Comparison of ENCODE assay signal across 1 cellular context in the genomic region with DNA sequence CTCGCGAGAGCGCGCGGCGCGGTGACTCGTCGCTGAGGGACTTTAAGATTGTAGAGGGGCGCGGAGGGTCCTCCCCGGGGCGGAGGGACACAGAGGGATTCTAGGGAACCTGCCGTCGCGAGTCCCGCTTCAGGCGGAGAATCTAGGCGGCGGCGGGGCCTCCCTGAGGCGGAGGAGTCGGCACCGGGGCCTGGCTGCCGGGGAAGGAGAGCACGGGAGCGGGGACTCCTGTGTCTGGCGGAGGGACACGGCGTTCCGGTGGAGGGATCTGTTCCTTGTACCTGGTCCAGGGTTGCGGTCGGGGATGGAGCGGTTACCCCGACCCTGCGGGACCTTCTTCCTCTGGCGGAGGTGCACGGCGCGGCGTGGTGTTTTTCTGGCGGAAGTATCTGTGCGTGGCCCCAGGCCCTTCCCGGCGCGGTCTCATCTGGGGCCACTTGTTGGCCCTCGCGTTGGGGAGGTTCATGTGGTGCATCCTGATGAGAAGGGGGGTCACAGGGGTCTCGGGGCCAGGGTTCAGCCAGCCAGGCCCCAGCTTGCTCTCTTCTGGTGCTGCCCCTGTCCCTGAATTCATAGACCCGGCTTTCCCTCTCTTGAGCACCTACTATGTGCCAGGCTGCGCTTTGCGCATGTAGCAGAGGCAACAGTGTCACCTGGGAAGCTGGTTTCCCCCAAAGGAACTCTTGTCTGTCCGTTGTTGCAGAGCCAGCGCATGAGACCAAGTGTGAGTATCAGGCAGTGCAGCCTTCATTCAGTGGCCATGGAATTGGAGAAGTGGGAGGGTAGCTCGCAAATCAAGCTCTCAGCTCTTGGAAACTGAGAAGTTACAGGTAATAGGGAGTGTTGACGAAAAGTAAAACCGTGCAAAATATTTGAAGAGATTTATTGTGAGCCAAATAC.
TF ChIP-seq lines count a peak whose summit lies in the region.

No MANE protein-coding gene starts in this region.

TF ChIP-seq in HepG2, 621 proteins besides CTCF, POLR2A, EP300 and RAD21 (continued from another document and continues in another):
- no peak; the same call in 1 of the 2 replicates for TF ChIP-seq ZNF83 (CRISPR knock-in tag; IDR thresholded peaks at IDR 0.05; ENCODE audit: borderline replicate concordance)
- TF ChIP-seq ZBTB7B (CRISPR knock-in tag; IDR thresholded peaks at IDR 0.05), result peak; percentile 97
- TF ChIP-seq TCF12 (IDR thresholded peaks at IDR 0.05), result no peak
- peak; percentile 6; the same call in 1 of the 2 replicates for TF ChIP-seq TCF12 (CRISPR knock-in tag; IDR thresholded peaks at IDR 0.05)
- TF ChIP-seq, protein P1, sequence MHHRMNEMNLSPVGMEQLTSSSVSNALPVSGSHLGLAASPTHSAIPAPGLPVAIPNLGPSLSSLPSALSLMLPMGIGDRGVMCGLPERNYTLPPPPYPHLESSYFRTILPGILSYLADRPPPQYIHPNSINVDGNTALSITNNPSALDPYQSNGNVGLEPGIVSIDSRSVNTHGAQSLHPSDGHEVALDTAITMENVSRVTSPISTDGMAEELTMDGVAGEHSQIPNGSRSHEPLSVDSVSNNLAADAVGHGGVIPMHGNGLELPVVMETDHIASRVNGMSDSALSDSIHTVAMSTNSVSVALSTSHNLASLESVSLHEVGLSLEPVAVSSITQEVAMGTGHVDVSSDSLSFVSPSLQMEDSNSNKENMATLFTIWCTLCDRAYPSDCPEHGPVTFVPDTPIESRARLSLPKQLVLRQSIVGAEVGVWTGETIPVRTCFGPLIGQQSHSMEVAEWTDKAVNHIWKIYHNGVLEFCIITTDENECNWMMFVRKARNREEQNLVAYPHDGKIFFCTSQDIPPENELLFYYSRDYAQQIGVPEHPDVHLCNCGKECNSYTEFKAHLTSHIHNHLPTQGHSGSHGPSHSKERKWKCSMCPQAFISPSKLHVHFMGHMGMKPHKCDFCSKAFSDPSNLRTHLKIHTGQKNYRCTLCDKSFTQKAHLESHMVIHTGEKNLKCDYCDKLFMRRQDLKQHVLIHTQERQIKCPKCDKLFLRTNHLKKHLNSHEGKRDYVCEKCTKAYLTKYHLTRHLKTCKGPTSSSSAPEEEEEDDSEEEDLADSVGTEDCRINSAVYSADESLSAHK (CRISPR knock-in tag; IDR thresholded peaks at IDR 0.05; ENCODE audit: borderline replicate concordance), result no peak; the same call in 1 of the 2 replicates
- no peak for TF ChIP-seq EZH2 (conservative IDR thresholded peaks at IDR 0.05; ENCODE audit: low read depth, low read length)
- TF ChIP-seq, protein P2, sequence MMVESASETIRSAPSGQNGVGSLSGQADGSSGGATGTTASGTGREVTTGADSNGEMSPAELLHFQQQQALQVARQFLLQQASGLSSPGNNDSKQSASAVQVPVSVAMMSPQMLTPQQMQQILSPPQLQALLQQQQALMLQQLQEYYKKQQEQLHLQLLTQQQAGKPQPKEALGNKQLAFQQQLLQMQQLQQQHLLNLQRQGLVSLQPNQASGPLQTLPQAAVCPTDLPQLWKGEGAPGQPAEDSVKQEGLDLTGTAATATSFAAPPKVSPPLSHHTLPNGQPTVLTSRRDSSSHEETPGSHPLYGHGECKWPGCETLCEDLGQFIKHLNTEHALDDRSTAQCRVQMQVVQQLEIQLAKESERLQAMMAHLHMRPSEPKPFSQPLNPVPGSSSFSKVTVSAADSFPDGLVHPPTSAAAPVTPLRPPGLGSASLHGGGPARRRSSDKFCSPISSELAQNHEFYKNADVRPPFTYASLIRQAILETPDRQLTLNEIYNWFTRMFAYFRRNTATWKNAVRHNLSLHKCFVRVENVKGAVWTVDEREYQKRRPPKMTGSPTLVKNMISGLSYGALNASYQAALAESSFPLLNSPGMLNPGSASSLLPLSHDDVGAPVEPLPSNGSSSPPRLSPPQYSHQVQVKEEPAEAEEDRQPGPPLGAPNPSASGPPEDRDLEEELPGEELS (CRISPR knock-in tag; IDR thresholded peaks at IDR 0.05), result peak; percentile 90
- TF ChIP-seq, protein P3, sequence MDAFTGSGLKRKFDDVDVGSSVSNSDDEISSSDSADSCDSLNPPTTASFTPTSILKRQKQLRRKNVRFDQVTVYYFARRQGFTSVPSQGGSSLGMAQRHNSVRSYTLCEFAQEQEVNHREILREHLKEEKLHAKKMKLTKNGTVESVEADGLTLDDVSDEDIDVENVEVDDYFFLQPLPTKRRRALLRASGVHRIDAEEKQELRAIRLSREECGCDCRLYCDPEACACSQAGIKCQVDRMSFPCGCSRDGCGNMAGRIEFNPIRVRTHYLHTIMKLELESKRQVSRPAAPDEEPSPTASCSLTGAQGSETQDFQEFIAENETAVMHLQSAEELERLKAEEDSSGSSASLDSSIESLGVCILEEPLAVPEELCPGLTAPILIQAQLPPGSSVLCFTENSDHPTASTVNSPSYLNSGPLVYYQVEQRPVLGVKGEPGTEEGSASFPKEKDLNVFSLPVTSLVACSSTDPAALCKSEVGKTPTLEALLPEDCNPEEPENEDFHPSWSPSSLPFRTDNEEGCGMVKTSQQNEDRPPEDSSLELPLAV (CRISPR knock-in tag; conservative IDR thresholded peaks at IDR 0.05; ENCODE audit: low read depth), result peak; percentile 91; the same call in 1 of the 2 replicates
- peak; percentile 82 for TF ChIP-seq ZBTB7A (CRISPR knock-in tag; IDR thresholded peaks at IDR 0.05)
- peak; percentile 80; the same call in 1 of the 2 replicates for TF ChIP-seq RFXAP (CRISPR knock-in tag; IDR thresholded peaks at IDR 0.05; ENCODE audit: borderline replicate concordance)
- TF ChIP-seq ZFP41 (CRISPR knock-in tag; IDR thresholded peaks at IDR 0.05; ENCODE audit: borderline replicate concordance), result peak; percentile 91; the same call in 1 of the 2 replicates
- no peak; the same call in 1 of the 2 replicates for TF ChIP-seq ZSCAN22 (CRISPR knock-in tag; IDR thresholded peaks at IDR 0.05)
- TF ChIP-seq, protein P4, sequence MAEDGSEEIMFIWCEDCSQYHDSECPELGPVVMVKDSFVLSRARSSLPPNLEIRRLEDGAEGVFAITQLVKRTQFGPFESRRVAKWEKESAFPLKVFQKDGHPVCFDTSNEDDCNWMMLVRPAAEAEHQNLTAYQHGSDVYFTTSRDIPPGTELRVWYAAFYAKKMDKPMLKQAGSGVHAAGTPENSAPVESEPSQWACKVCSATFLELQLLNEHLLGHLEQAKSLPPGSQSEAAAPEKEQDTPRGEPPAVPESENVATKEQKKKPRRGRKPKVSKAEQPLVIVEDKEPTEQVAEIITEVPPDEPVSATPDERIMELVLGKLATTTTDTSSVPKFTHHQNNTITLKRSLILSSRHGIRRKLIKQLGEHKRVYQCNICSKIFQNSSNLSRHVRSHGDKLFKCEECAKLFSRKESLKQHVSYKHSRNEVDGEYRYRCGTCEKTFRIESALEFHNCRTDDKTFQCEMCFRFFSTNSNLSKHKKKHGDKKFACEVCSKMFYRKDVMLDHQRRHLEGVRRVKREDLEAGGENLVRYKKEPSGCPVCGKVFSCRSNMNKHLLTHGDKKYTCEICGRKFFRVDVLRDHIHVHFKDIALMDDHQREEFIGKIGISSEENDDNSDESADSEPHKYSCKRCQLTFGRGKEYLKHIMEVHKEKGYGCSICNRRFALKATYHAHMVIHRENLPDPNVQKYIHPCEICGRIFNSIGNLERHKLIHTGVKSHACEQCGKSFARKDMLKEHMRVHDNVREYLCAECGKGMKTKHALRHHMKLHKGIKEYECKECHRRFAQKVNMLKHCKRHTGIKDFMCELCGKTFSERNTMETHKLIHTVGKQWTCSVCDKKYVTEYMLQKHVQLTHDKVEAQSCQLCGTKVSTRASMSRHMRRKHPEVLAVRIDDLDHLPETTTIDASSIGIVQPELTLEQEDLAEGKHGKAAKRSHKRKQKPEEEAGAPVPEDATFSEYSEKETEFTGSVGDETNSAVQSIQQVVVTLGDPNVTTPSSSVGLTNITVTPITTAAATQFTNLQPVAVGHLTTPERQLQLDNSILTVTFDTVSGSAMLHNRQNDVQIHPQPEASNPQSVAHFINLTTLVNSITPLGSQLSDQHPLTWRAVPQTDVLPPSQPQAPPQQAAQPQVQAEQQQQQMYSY (CRISPR knock-in tag; IDR thresholded peaks at IDR 0.05), result peak; percentile 69; the same call in 1 of the 2 replicates
- TF ChIP-seq, protein P5, sequence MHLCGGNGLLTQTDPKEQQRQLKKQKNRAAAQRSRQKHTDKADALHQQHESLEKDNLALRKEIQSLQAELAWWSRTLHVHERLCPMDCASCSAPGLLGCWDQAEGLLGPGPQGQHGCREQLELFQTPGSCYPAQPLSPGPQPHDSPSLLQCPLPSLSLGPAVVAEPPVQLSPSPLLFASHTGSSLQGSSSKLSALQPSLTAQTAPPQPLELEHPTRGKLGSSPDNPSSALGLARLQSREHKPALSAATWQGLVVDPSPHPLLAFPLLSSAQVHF (CRISPR knock-in tag; IDR thresholded peaks at IDR 0.05), result peak; percentile 93
- 0 out of 2 replicates have a peak, but pooled peaks have one; percentile 16 for TF ChIP-seq AHR (CRISPR knock-in tag; IDR thresholded peaks at IDR 0.05)
- TF ChIP-seq RORA (CRISPR knock-in tag; IDR thresholded peaks at IDR 0.05), result no peak; the same call in 1 of the 2 replicates
- TF ChIP-seq MXI1 (IDR thresholded peaks at IDR 0.05; ENCODE audit: borderline replicate concordance, low read depth, low read length), result peak; percentile 70; the same call in 1 of the 3 replicates
- TF ChIP-seq, protein P6, sequence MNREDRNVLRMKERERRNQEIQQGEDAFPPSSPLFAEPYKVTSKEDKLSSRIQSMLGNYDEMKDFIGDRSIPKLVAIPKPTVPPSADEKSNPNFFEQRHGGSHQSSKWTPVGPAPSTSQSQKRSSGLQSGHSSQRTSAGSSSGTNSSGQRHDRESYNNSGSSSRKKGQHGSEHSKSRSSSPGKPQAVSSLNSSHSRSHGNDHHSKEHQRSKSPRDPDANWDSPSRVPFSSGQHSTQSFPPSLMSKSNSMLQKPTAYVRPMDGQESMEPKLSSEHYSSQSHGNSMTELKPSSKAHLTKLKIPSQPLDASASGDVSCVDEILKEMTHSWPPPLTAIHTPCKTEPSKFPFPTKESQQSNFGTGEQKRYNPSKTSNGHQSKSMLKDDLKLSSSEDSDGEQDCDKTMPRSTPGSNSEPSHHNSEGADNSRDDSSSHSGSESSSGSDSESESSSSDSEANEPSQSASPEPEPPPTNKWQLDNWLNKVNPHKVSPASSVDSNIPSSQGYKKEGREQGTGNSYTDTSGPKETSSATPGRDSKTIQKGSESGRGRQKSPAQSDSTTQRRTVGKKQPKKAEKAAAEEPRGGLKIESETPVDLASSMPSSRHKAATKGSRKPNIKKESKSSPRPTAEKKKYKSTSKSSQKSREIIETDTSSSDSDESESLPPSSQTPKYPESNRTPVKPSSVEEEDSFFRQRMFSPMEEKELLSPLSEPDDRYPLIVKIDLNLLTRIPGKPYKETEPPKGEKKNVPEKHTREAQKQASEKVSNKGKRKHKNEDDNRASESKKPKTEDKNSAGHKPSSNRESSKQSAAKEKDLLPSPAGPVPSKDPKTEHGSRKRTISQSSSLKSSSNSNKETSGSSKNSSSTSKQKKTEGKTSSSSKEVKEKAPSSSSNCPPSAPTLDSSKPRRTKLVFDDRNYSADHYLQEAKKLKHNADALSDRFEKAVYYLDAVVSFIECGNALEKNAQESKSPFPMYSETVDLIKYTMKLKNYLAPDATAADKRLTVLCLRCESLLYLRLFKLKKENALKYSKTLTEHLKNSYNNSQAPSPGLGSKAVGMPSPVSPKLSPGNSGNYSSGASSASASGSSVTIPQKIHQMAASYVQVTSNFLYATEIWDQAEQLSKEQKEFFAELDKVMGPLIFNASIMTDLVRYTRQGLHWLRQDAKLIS (CRISPR knock-in tag; IDR thresholded peaks at IDR 0.05), result no peak
- TF ChIP-seq ONECUT2 (CRISPR knock-in tag; IDR thresholded peaks at IDR 0.05), result no peak
- peak; percentile 96 for TF ChIP-seq YEATS2 (CRISPR knock-in tag; IDR thresholded peaks at IDR 0.05; ENCODE audit: borderline replicate concordance)
- TF ChIP-seq NR2F2 (IDR thresholded peaks at IDR 0.05; ENCODE audit: borderline replicate concordance, low read depth), result peak; percentile 69; the same call in 1 of the 2 replicates
- TF ChIP-seq NFRKB (IDR thresholded peaks at IDR 0.05), result no peak
- TF ChIP-seq ZNF678 (CRISPR knock-in tag; IDR thresholded peaks at IDR 0.05), result peak; percentile 89; the same call in 1 of the 2 replicates
- TF ChIP-seq, protein P7, sequence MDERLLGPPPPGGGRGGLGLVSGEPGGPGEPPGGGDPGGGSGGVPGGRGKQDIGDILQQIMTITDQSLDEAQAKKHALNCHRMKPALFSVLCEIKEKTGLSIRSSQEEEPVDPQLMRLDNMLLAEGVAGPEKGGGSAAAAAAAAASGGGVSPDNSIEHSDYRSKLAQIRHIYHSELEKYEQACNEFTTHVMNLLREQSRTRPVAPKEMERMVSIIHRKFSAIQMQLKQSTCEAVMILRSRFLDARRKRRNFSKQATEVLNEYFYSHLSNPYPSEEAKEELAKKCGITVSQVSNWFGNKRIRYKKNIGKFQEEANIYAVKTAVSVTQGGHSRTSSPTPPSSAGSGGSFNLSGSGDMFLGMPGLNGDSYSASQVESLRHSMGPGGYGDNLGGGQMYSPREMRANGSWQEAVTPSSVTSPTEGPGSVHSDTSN (CRISPR knock-in tag; IDR thresholded peaks at IDR 0.05), result peak; percentile 24; the same call in 1 of the 2 replicates
- TF ChIP-seq, protein P8, sequence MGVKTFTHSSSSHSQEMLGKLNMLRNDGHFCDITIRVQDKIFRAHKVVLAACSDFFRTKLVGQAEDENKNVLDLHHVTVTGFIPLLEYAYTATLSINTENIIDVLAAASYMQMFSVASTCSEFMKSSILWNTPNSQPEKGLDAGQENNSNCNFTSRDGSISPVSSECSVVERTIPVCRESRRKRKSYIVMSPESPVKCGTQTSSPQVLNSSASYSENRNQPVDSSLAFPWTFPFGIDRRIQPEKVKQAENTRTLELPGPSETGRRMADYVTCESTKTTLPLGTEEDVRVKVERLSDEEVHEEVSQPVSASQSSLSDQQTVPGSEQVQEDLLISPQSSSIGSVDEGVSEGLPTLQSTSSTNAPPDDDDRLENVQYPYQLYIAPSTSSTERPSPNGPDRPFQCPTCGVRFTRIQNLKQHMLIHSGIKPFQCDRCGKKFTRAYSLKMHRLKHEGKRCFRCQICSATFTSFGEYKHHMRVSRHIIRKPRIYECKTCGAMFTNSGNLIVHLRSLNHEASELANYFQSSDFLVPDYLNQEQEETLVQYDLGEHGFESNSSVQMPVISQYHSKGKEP (CRISPR knock-in tag; IDR thresholded peaks at IDR 0.05), result peak; percentile 63; the same call in 1 of the 2 replicates
- TF ChIP-seq HNRNPUL1 (IDR thresholded peaks at IDR 0.05; ENCODE audit: low read depth, low read length), result no peak
- peak; percentile 48 for TF ChIP-seq RBAK (CRISPR knock-in tag; IDR thresholded peaks at IDR 0.05)
- TF ChIP-seq RFXANK (CRISPR knock-in tag; IDR thresholded peaks at IDR 0.05), result no peak
- peak; percentile 96 for TF ChIP-seq MLLT10 (CRISPR knock-in tag; IDR thresholded peaks at IDR 0.05)
- TF ChIP-seq, protein P9, sequence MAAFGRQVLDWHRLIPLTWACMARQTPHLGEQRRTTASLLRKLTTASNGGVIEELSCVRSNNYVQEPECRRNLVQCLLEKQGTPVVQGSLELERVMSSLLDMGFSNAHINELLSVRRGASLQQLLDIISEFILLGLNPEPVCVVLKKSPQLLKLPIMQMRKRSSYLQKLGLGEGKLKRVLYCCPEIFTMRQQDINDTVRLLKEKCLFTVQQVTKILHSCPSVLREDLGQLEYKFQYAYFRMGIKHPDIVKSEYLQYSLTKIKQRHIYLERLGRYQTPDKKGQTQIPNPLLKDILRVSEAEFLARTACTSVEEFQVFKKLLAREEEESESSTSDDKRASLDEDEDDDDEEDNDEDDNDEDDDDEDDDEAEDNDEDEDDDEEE (CRISPR knock-in tag; IDR thresholded peaks at IDR 0.05), result peak; percentile 82
- TF ChIP-seq, protein P10, sequence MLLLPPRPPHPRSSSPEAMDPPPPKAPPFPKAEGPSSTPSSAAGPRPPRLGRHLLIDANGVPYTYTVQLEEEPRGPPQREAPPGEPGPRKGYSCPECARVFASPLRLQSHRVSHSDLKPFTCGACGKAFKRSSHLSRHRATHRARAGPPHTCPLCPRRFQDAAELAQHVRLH (CRISPR knock-in tag; IDR thresholded peaks at IDR 0.05; ENCODE audit: borderline replicate concordance, low read depth), result peak; percentile 73; the same call in 1 of the 2 replicates
